ENCODE assay signal across 8 cellular contexts in genomic region chr7:142669074-142669654, GRCh38.
DNase-seq lines count a peak whose midpoint lies in the region; ATAC-seq and TF ChIP-seq lines count a peak whose summit lies in the region.

No MANE protein-coding gene starts in this region.

- no peak overlapping the region for H3K4me3 ChIP-seq in GM12865 (ENCODE audit: low read depth, low read length)

- peak; percentile 26 for TF ChIP-seq CTCF in GM12865 (IDR thresholded peaks at IDR 0.05; ENCODE audit: insufficient read depth, low read depth, low read length, missing control alignments)

- DNase-seq in A172 (ENCODE audit: low spot score): peak; percentile 26
- peak; percentile 18 for DNase-seq in GM12865 (ENCODE audit: low read depth)
- DNase-seq in RPMI7951 (ENCODE audit: low read depth): peak; percentile 33
- peak; percentile 10 for DNase-seq in foreskin melanocyte
- no peak for DNase-seq in stimulated activated CD4-positive, alpha-beta T cell treated with anti-CD3 and anti-CD28 coated beads, Interleukin-12 subunit alpha, Interleukin-12 subunit beta, amount 100 ng/mL, for 4 hours

- ATAC-seq in HG03378 (IDR thresholded peaks at IDR 0.05; ENCODE audit: unreplicated experiment) (no peak), GM19324 (IDR thresholded peaks at IDR 0.05; ENCODE audit: low FRiP score, unreplicated experiment) (no peak), GM19035 (IDR thresholded peaks at IDR 0.05; ENCODE audit: unreplicated experiment) (no peak)
